Comparison of ENCODE assay signal across 8 cellular contexts in genomic region chr2:133421516-133422324, GRCh38.
DNase-seq lines count a peak whose midpoint lies in the region; ATAC-seq and TF ChIP-seq lines count a peak whose summit lies in the region.

No MANE protein-coding gene starts in this region.

- intact Hi-C loops in right cardiac atrium (cut with DNase I) (no loop called here), psoas muscle (cut with DNase I) (no loop called here)

- ATAC-seq in HG02588 (IDR thresholded peaks at IDR 0.05; ENCODE audit: unreplicated experiment) (peak; percentile 90), right cardiac atrium (peak; percentile 63 to 81), psoas muscle (no peak)
- no peak for ATAC-seq in activated CD8-positive, alpha-beta T cell treated with anti-CD3 and anti-CD28 coated beads, Interleukin-2, amount 10 ng/mL, durations not matched to agents 7 days and 5 days

- no peak overlapping the region for H3K4me3 Mint-ChIP-seq in activated CD8-positive, alpha-beta T cell treated with anti-CD3 and anti-CD28 coated beads, Interleukin-2, amount 10 ng/mL, durations not matched to agents 7 days and 5 days

- H3K36me3 Mint-ChIP-seq in activated CD8-positive, alpha-beta T cell treated with anti-CD3 and anti-CD28 coated beads, Interleukin-2, amount 10 ng/mL, durations not matched to agents 7 days and 5 days (ENCODE audit: low read depth) = no peaks in the 10 kb centered on the region

- peak overlapping the region; percentile 42 for H3K27ac ChIP-seq in right cardiac atrium (ENCODE audit: low read length)
- H3K27ac ChIP-seq in psoas muscle = no peak overlapping the region

- POLR2A ChIA-PET in GM10248 (lab: Yijun Ruan, JAX) = no interaction called here
- POLR2A ChIA-PET in activated CD8-positive, alpha-beta T cell treated with anti-CD3 and anti-CD28 coated beads, Interleukin-2, amount 10 ng/mL, durations not matched to agents 7 days and 5 days (lab: Charles Lee) = no interaction called here

- H3K9me3 Mint-ChIP-seq in activated CD8-positive, alpha-beta T cell treated with anti-CD3 and anti-CD28 coated beads, Interleukin-2, amount 10 ng/mL, durations not matched to agents 7 days and 5 days (ENCODE audit: insufficient read depth) = no peaks in the 10 kb centered on the region

- DNase-seq in GM10248 (ENCODE audit: extremely low spot score) (peak; percentile 24), NCI-H2227 (lab: John Stamatoyannopoulos, UW; ENCODE audit: unreplicated experiment) (peak; percentile 62), right cardiac atrium (no peak), psoas muscle (no peak), 8988T (no peak), RKO (ENCODE audit: low spot score) (no peak)
- no peak for DNase-seq in activated CD8-positive, alpha-beta T cell treated with anti-CD3 and anti-CD28 coated beads, Interleukin-2, amount 10 ng/mL, durations not matched to agents 7 days and 5 days

- CTCF ChIA-PET in GM10248 (lab: Yijun Ruan, JAX) = no interaction called here
- CTCF ChIA-PET in activated CD8-positive, alpha-beta T cell treated with anti-CD3 and anti-CD28 coated beads, Interleukin-2, amount 10 ng/mL, durations not matched to agents 7 days and 5 days (lab: Charles Lee) = no interaction called here

- H3K4me1 ChIP-seq in right cardiac atrium (ENCODE audit: control insufficient read depth, insufficient read depth, low read length) (peaks cover 5% of the 10 kb centered on the region), psoas muscle (no peaks in the 10 kb centered on the region)

- no peak for TF ChIP-seq CTCF in GM10248 (IDR thresholded peaks at IDR 0.05; ENCODE audit: control extremely low read depth, extremely low read depth, low read depth, missing control alignments)
- no peak for TF ChIP-seq CTCF in psoas muscle (IDR thresholded peaks at IDR 0.05)

- no peaks in the 10 kb centered on the region for H3K36me3 ChIP-seq in psoas muscle (ENCODE audit: insufficient read depth in 1 of 2, low read depth in 1 of 2)

- no peaks in the 10 kb centered on the region for H3K4me1 Mint-ChIP-seq in activated CD8-positive, alpha-beta T cell treated with anti-CD3 and anti-CD28 coated beads, Interleukin-2, amount 10 ng/mL, durations not matched to agents 7 days and 5 days (ENCODE audit: low read depth)

- H3K27me3 ChIP-seq in right cardiac atrium (ENCODE audit: control insufficient read depth, insufficient read depth) = no peaks in the 10 kb centered on the region
- peaks cover 0 to 2% (median 0%) of the 10 kb centered on the region in 3 donors for H3K27me3 ChIP-seq in psoas muscle (ENCODE audit: insufficient read depth in 3 of 3, low read length in 2 of 3)

- no peak overlapping the region for H3K4me3 ChIP-seq in right cardiac atrium (ENCODE audit: low read length)
- H3K4me3 ChIP-seq in psoas muscle = no peak overlapping the region

- WGBS in right cardiac atrium = 48% methylated on average over 4 of the region's 4 CpGs
- 70 to 75% (median 71%) methylated on average over 4 of the region's 4 CpGs for WGBS in psoas muscle, 3 donors

- no peak overlapping the region for H3K27ac Mint-ChIP-seq in activated CD8-positive, alpha-beta T cell treated with anti-CD3 and anti-CD28 coated beads, Interleukin-2, amount 10 ng/mL, durations not matched to agents 7 days and 5 days

- H3K9me3 ChIP-seq in right cardiac atrium (ENCODE audit: control insufficient read depth, low read length) (no peaks in the 10 kb centered on the region), psoas muscle (no peaks in the 10 kb centered on the region)

- no peaks in the 10 kb centered on the region for H3K27me3 Mint-ChIP-seq in activated CD8-positive, alpha-beta T cell treated with anti-CD3 and anti-CD28 coated beads, Interleukin-2, amount 10 ng/mL, durations not matched to agents 7 days and 5 days (ENCODE audit: low read depth)

Comparison
In these comparisons a context has a peak if more than half of its experiments do, and no peak if none do; other contexts are left out.
1. DNase-seq: peak in GM10248 (single experiment) and NCI-H2227 (single experiment); none in right cardiac atrium (0 of 3), psoas muscle (0 of 2), activated CD8-positive, alpha-beta T cell treated with anti-CD3 and anti-CD28 coated beads, Interleukin-2, amount 10 ng/mL, durations not matched to agents 7 days and 5 days (single experiment), 8988T (single experiment) and RKO (single experiment).
2. ATAC-seq: peak in HG02588 (single experiment) and right cardiac atrium (2 of 2); none in psoas muscle (0 of 4) and activated CD8-positive, alpha-beta T cell treated with anti-CD3 and anti-CD28 coated beads, Interleukin-2, amount 10 ng/mL, durations not matched to agents 7 days and 5 days (single experiment).